ENCODE assay signal across 1 cellular context in the genomic region with DNA sequence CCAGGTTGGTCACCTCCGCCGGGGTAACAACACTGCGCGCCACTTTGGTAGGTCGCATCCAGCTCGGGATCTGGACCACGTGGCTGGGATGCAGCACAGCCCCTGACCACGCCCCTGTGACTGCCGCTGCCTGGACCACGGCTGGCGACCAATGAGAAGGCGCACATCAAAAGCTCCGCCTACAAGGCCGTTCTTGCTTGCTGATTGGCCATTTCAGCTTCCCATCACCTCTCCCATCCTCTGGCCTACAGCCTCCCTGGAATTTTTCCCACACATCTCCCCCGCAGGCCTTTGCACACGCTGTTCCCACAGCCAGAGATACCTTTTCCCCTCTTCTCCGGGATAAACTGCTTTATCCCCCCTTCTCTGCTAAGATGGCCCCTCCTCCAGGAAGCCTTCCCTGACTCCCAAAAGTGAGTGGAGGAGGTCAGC.
TF ChIP-seq lines count a peak whose summit lies in the region.

No MANE protein-coding gene starts in this region.

TF ChIP-seq in K562, 482 proteins besides CTCF, POLR2A, EP300 and RAD21 (continued from another document and continues in another):
- TF ChIP-seq ZNF354B (CRISPR knock-in tag; IDR thresholded peaks at IDR 0.05) (no peak), KAT2B (IDR thresholded peaks at IDR 0.05; ENCODE audit: low read depth, low read length) (no peak), GABPB2 (CRISPR knock-in tag; conservative IDR thresholded peaks at IDR 0.05) (no peak), SMAD4 (CRISPR knock-in tag; conservative IDR thresholded peaks at IDR 0.05) (no peak), CHD2 (IDR thresholded peaks at IDR 0.05; ENCODE audit: low read depth, low read length) (0 out of 2 replicates have a peak, but pooled peaks have one; percentile 17), ZNF589 (CRISPR knock-in tag; IDR thresholded peaks at IDR 0.05; ENCODE audit: low read depth) (no peak), SIRT6 (IDR thresholded peaks at IDR 0.05; ENCODE audit: low read depth, low read length) (no peak), PHF8 (IDR thresholded peaks at IDR 0.05; ENCODE audit: borderline replicate concordance, low read length) (no peak), MCM7 (IDR thresholded peaks at IDR 0.05) (no peak), ELF1 (tag; IDR thresholded peaks at IDR 0.05) (no peak), POLR2H (tag; IDR thresholded peaks at IDR 0.05; ENCODE audit: low read depth) (no peak), ZNF408 (CRISPR knock-in tag; IDR thresholded peaks at IDR 0.05; ENCODE audit: low read depth) (no peak), NCOA2 (IDR thresholded peaks at IDR 0.05; ENCODE audit: partially characterized antibody in 2 of 2) (no peak), RAD51 (IDR thresholded peaks at IDR 0.05; ENCODE audit: borderline replicate concordance, low read depth) (peak; percentile 80), KLF13 (tag; IDR thresholded peaks at IDR 0.05; ENCODE audit: borderline replicate concordance, low read depth) (no peak), CTBP1 (IDR thresholded peaks at IDR 0.05; ENCODE audit: borderline replicate concordance) (peak; percentile 94), SOX6 (IDR thresholded peaks at IDR 0.05) (no peak), KDM5B (IDR thresholded peaks at IDR 0.05; ENCODE audit: insufficient replicate concordance, low read depth, low read length) (no peak), SPI1 (IDR thresholded peaks at IDR 0.05; ENCODE audit: borderline replicate concordance, low read depth, low read length) (no peak), ZC3H4 (CRISPR knock-in tag; IDR thresholded peaks at IDR 0.05; ENCODE audit: borderline replicate concordance) (no peak), ZNF41 (CRISPR knock-in tag; conservative IDR thresholded peaks at IDR 0.05) (no peak), BRD4 (IDR thresholded peaks at IDR 0.05) (no peak), E2F3 (CRISPR knock-in tag; IDR thresholded peaks at IDR 0.05) (no peak), MIER1 (IDR thresholded peaks at IDR 0.05; ENCODE audit: low read depth) (no peak), BCOR (IDR thresholded peaks at IDR 0.05) (peak; percentile 81), SUPT5H (IDR thresholded peaks at IDR 0.05) (no peak), FOSL1 (tag; conservative IDR thresholded peaks at IDR 0.05) (no peak)
- TF ChIP-seq, protein P1, sequence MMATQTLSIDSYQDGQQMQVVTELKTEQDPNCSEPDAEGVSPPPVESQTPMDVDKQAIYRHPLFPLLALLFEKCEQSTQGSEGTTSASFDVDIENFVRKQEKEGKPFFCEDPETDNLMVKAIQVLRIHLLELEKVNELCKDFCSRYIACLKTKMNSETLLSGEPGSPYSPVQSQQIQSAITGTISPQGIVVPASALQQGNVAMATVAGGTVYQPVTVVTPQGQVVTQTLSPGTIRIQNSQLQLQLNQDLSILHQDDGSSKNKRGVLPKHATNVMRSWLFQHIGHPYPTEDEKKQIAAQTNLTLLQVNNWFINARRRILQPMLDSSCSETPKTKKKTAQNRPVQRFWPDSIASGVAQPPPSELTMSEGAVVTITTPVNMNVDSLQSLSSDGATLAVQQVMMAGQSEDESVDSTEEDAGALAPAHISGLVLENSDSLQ (IDR thresholded peaks at IDR 0.05) = peak; percentile 91
- TF ChIP-seq, protein P2, sequence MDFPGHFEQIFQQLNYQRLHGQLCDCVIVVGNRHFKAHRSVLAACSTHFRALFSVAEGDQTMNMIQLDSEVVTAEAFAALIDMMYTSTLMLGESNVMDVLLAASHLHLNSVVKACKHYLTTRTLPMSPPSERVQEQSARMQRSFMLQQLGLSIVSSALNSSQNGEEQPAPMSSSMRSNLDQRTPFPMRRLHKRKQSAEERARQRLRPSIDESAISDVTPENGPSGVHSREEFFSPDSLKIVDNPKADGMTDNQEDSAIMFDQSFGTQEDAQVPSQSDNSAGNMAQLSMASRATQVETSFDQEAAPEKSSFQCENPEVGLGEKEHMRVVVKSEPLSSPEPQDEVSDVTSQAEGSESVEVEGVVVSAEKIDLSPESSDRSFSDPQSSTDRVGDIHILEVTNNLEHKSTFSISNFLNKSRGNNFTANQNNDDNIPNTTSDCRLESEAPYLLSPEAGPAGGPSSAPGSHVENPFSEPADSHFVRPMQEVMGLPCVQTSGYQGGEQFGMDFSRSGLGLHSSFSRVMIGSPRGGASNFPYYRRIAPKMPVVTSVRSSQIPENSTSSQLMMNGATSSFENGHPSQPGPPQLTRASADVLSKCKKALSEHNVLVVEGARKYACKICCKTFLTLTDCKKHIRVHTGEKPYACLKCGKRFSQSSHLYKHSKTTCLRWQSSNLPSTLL (IDR thresholded peaks at IDR 0.05) = no peak
- TF ChIP-seq, protein P3, sequence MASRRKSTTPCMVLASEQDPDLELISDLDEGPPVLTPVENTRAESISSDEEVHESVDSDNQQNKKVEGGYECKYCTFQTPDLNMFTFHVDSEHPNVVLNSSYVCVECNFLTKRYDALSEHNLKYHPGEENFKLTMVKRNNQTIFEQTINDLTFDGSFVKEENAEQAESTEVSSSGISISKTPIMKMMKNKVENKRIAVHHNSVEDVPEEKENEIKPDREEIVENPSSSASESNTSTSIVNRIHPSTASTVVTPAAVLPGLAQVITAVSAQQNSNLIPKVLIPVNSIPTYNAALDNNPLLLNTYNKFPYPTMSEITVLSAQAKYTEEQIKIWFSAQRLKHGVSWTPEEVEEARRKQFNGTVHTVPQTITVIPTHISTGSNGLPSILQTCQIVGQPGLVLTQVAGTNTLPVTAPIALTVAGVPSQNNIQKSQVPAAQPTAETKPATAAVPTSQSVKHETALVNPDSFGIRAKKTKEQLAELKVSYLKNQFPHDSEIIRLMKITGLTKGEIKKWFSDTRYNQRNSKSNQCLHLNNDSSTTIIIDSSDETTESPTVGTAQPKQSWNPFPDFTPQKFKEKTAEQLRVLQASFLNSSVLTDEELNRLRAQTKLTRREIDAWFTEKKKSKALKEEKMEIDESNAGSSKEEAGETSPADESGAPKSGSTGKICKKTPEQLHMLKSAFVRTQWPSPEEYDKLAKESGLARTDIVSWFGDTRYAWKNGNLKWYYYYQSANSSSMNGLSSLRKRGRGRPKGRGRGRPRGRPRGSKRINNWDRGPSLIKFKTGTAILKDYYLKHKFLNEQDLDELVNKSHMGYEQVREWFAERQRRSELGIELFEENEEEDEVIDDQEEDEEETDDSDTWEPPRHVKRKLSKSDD (conservative IDR thresholded peaks at IDR 0.05; ENCODE audit: low read length) = no peak
- TF ChIP-seq, protein P4, sequence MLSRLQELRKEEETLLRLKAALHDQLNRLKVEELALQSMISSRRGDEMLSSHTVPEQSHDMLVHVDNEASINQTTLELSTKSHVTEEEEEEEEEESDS (CRISPR knock-in tag; IDR thresholded peaks at IDR 0.05) = no peak
- TF ChIP-seq, protein P5, sequence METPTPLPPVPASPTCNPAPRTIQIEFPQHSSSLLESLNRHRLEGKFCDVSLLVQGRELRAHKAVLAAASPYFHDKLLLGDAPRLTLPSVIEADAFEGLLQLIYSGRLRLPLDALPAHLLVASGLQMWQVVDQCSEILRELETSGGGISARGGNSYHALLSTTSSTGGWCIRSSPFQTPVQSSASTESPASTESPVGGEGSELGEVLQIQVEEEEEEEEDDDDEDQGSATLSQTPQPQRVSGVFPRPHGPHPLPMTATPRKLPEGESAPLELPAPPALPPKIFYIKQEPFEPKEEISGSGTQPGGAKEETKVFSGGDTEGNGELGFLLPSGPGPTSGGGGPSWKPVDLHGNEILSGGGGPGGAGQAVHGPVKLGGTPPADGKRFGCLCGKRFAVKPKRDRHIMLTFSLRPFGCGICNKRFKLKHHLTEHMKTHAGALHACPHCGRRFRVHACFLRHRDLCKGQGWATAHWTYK (CRISPR knock-in tag; IDR thresholded peaks at IDR 0.05) = no peak
- TF ChIP-seq, protein P6, sequence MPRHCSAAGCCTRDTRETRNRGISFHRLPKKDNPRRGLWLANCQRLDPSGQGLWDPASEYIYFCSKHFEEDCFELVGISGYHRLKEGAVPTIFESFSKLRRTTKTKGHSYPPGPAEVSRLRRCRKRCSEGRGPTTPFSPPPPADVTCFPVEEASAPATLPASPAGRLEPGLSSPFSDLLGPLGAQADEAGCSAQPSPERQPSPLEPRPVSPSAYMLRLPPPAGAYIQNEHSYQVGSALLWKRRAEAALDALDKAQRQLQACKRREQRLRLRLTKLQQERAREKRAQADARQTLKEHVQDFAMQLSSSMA (CRISPR knock-in tag; IDR thresholded peaks at IDR 0.05) = no peak
- TF ChIP-seq, protein P7, sequence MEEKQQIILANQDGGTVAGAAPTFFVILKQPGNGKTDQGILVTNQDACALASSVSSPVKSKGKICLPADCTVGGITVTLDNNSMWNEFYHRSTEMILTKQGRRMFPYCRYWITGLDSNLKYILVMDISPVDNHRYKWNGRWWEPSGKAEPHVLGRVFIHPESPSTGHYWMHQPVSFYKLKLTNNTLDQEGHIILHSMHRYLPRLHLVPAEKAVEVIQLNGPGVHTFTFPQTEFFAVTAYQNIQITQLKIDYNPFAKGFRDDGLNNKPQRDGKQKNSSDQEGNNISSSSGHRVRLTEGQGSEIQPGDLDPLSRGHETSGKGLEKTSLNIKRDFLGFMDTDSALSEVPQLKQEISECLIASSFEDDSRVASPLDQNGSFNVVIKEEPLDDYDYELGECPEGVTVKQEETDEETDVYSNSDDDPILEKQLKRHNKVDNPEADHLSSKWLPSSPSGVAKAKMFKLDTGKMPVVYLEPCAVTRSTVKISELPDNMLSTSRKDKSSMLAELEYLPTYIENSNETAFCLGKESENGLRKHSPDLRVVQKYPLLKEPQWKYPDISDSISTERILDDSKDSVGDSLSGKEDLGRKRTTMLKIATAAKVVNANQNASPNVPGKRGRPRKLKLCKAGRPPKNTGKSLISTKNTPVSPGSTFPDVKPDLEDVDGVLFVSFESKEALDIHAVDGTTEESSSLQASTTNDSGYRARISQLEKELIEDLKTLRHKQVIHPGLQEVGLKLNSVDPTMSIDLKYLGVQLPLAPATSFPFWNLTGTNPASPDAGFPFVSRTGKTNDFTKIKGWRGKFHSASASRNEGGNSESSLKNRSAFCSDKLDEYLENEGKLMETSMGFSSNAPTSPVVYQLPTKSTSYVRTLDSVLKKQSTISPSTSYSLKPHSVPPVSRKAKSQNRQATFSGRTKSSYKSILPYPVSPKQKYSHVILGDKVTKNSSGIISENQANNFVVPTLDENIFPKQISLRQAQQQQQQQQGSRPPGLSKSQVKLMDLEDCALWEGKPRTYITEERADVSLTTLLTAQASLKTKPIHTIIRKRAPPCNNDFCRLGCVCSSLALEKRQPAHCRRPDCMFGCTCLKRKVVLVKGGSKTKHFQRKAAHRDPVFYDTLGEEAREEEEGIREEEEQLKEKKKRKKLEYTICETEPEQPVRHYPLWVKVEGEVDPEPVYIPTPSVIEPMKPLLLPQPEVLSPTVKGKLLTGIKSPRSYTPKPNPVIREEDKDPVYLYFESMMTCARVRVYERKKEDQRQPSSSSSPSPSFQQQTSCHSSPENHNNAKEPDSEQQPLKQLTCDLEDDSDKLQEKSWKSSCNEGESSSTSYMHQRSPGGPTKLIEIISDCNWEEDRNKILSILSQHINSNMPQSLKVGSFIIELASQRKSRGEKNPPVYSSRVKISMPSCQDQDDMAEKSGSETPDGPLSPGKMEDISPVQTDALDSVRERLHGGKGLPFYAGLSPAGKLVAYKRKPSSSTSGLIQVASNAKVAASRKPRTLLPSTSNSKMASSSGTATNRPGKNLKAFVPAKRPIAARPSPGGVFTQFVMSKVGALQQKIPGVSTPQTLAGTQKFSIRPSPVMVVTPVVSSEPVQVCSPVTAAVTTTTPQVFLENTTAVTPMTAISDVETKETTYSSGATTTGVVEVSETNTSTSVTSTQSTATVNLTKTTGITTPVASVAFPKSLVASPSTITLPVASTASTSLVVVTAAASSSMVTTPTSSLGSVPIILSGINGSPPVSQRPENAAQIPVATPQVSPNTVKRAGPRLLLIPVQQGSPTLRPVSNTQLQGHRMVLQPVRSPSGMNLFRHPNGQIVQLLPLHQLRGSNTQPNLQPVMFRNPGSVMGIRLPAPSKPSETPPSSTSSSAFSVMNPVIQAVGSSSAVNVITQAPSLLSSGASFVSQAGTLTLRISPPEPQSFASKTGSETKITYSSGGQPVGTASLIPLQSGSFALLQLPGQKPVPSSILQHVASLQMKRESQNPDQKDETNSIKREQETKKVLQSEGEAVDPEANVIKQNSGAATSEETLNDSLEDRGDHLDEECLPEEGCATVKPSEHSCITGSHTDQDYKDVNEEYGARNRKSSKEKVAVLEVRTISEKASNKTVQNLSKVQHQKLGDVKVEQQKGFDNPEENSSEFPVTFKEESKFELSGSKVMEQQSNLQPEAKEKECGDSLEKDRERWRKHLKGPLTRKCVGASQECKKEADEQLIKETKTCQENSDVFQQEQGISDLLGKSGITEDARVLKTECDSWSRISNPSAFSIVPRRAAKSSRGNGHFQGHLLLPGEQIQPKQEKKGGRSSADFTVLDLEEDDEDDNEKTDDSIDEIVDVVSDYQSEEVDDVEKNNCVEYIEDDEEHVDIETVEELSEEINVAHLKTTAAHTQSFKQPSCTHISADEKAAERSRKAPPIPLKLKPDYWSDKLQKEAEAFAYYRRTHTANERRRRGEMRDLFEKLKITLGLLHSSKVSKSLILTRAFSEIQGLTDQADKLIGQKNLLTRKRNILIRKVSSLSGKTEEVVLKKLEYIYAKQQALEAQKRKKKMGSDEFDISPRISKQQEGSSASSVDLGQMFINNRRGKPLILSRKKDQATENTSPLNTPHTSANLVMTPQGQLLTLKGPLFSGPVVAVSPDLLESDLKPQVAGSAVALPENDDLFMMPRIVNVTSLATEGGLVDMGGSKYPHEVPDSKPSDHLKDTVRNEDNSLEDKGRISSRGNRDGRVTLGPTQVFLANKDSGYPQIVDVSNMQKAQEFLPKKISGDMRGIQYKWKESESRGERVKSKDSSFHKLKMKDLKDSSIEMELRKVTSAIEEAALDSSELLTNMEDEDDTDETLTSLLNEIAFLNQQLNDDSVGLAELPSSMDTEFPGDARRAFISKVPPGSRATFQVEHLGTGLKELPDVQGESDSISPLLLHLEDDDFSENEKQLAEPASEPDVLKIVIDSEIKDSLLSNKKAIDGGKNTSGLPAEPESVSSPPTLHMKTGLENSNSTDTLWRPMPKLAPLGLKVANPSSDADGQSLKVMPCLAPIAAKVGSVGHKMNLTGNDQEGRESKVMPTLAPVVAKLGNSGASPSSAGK (IDR thresholded peaks at IDR 0.05) = no peak
- TF ChIP-seq, protein P8, sequence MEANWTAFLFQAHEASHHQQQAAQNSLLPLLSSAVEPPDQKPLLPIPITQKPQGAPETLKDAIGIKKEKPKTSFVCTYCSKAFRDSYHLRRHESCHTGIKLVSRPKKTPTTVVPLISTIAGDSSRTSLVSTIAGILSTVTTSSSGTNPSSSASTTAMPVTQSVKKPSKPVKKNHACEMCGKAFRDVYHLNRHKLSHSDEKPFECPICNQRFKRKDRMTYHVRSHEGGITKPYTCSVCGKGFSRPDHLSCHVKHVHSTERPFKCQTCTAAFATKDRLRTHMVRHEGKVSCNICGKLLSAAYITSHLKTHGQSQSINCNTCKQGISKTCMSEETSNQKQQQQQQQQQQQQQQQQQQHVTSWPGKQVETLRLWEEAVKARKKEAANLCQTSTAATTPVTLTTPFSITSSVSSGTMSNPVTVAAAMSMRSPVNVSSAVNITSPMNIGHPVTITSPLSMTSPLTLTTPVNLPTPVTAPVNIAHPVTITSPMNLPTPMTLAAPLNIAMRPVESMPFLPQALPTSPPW (CRISPR knock-in tag; IDR thresholded peaks at IDR 0.05) = no peak
- TF ChIP-seq, protein P9, sequence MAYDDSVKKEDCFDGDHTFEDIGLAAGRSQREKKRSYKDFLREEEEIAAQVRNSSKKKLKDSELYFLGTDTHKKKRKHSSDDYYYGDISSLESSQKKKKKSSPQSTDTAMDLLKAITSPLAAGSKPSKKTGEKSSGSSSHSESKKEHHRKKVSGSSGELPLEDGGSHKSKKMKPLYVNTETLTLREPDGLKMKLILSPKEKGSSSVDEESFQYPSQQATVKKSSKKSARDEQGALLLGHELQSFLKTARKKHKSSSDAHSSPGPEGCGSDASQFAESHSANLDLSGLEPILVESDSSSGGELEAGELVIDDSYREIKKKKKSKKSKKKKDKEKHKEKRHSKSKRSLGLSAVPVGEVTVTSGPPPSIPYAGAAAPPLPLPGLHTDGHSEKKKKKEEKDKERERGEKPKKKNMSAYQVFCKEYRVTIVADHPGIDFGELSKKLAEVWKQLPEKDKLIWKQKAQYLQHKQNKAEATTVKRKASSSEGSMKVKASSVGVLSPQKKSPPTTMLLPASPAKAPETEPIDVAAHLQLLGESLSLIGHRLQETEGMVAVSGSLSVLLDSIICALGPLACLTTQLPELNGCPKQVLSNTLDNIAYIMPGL (CRISPR knock-in tag; IDR thresholded peaks at IDR 0.05) = no peak
